ENCODE assay signal across 9 cellular contexts in genomic region chr16:72877374-72878028, GRCh38.
DNase-seq lines count a peak whose midpoint lies in the region; ATAC-seq and TF ChIP-seq lines count a peak whose summit lies in the region.
"Had no signal": no experiment of that assay in that cellular context is flagged by ENCODE, and none has a peak within 500 bp of the region (broad histone marks: within the 10 kb centered on the region; RNA-seq: fewer than 3 reads in every experiment).

No MANE protein-coding gene starts in this region.

- H2BK5ac ChIP-seq in mesenchymal stem cell (ENCODE audit: low read depth, low read length, poor library complexity, severe bottlenecking): no peak overlapping the region

- peak overlapping the region; percentile 81 for H2BK120ac ChIP-seq in mesenchymal stem cell (ENCODE audit: low read depth, low read length)

- TF ChIP-seq CTCF in chondrocyte (IDR thresholded peaks at IDR 0.05) (no peak), dorsolateral prefrontal cortex (IDR thresholded peaks at IDR 0.05 in 54 of 56, conservative IDR thresholded peaks at IDR 0.05 in 2 of 56; ENCODE audit: low read depth in 1 of 56, partially characterized antibody in 56 of 56) (no peak)

- H4K8ac ChIP-seq in mesenchymal stem cell (ENCODE audit: low read length): peak overlapping the region; percentile 59

- peak overlapping the region; percentile 78 for H4K91ac ChIP-seq in mesenchymal stem cell (ENCODE audit: low read length)

- intact Hi-C loops in dorsolateral prefrontal cortex (cut with DNase I): no loop called here

- peak overlapping the region; percentile 92 to 97 for H2BK12ac ChIP-seq in mesenchymal stem cell (ENCODE audit: low read length in 2 of 2)

- H3K9me3 Mint-ChIP-seq in chondrocyte (ENCODE audit: low read depth): no peaks in the 10 kb centered on the region
- no peaks in the 10 kb centered on the region for H3K9me3 Mint-ChIP-seq in activated CD8-positive, alpha-beta memory T cell treated with anti-CD3 and anti-CD28 coated beads, Interleukin-2, amount 10 ng/mL, durations not matched to agents 7 days and 5 days (ENCODE audit: low read depth)

- peaks cover 15% of the 10 kb centered on the region for H3K79me1 ChIP-seq in mesenchymal stem cell (replicated peaks; ENCODE audit: low read length, poor library complexity, severe bottlenecking)

- peak overlapping the region; percentile 44 for H3K27ac ChIP-seq in KOPT-K1 (ENCODE audit: low read depth, low read length, poor library complexity, severe bottlenecking)
- H3K27ac ChIP-seq in mesenchymal stem cell (ENCODE audit: low read length, poor library complexity, severe bottlenecking): peak overlapping the region; percentile 19
- peak overlapping the region in 11 of 59 donors; percentile 3 to 63 (median 28) for H3K27ac ChIP-seq in dorsolateral prefrontal cortex
- H3K27ac ChIP-seq: VCaP had no signal

- H3K27me3 ChIP-seq in mesenchymal stem cell (ENCODE audit: control insufficient read depth in 1 of 2, insufficient read depth in 1 of 2, low read length in 2 of 2) (no peaks in the 10 kb centered on the region), dorsolateral prefrontal cortex (no peaks in the 10 kb centered on the region)

- no peaks in the 10 kb centered on the region for H3K27me3 Mint-ChIP-seq in chondrocyte (ENCODE audit: low read depth)
- peaks cover 4% of the 10 kb centered on the region for H3K27me3 Mint-ChIP-seq in activated CD8-positive, alpha-beta memory T cell treated with anti-CD3 and anti-CD28 coated beads, Interleukin-2, amount 10 ng/mL, durations not matched to agents 7 days and 5 days

- WGBS in mesenchymal stem cell: 3% methylated on average over 12 of the region's 12 CpGs

- peak overlapping the region; percentile 99 for H3K27ac Mint-ChIP-seq in chondrocyte (ENCODE audit: unreplicated experiment)
- H3K27ac Mint-ChIP-seq in activated CD8-positive, alpha-beta memory T cell treated with anti-CD3 and anti-CD28 coated beads, Interleukin-2, amount 10 ng/mL, durations not matched to agents 7 days and 5 days: no peak overlapping the region

- H2BK15ac ChIP-seq in mesenchymal stem cell (ENCODE audit: low read depth, poor library complexity, severe bottlenecking): peak overlapping the region; percentile 74

- H3K36me3 ChIP-seq in KOPT-K1 (ENCODE audit: insufficient read depth, low read length) (no peaks in the 10 kb centered on the region), mesenchymal stem cell (ENCODE audit: control insufficient read depth in 1 of 2, insufficient read depth in 2 of 2, low read depth in 1 of 2, low read length in 2 of 2) (no peaks in the 10 kb centered on the region)

- peaks cover 10% of the 10 kb centered on the region for H3K36me3 Mint-ChIP-seq in chondrocyte (ENCODE audit: low read depth)
- H3K36me3 Mint-ChIP-seq in activated CD8-positive, alpha-beta memory T cell treated with anti-CD3 and anti-CD28 coated beads, Interleukin-2, amount 10 ng/mL, durations not matched to agents 7 days and 5 days: no peaks in the 10 kb centered on the region

- H3K4me1 Mint-ChIP-seq in chondrocyte (ENCODE audit: low read depth): peaks cover 85% of the 10 kb centered on the region
- H3K4me1 Mint-ChIP-seq in activated CD8-positive, alpha-beta memory T cell treated with anti-CD3 and anti-CD28 coated beads, Interleukin-2, amount 10 ng/mL, durations not matched to agents 7 days and 5 days: peaks cover 14% of the 10 kb centered on the region

- H3K9ac ChIP-seq in mesenchymal stem cell (ENCODE audit: low read length): peak overlapping the region; percentile 48

- peak overlapping the region; percentile 50 to 84 for H3K18ac ChIP-seq in mesenchymal stem cell (ENCODE audit: low read depth in 1 of 2, low read length in 2 of 2)

- H3K4me3 ChIP-seq in mesenchymal stem cell (ENCODE audit: insufficient read depth in 1 of 2, low read depth in 1 of 2, low read length in 2 of 2) (no peak overlapping the region), dorsolateral prefrontal cortex (no peak overlapping the region)

- no peak overlapping the region for H3K4me2 ChIP-seq in mesenchymal stem cell (ENCODE audit: low read length, poor library complexity, severe bottlenecking)

- peak overlapping the region in 1 of 2 experiments; percentile 57 for H3K14ac ChIP-seq in mesenchymal stem cell (ENCODE audit: low read length in 2 of 2)

- H2AFZ ChIP-seq in mesenchymal stem cell (ENCODE audit: low read depth, low read length): no peak overlapping the region

- peak; percentile 74 for DNase-seq in AG08396 (ENCODE audit: low spot score)
- no peak for DNase-seq in chondrocyte (ENCODE audit: low spot score)
- DNase-seq in mesenchymal stem cell: peak; percentile 95
- DNase-seq in NCI-H1694 treated with DMSO at 0.1 percent for 48 hours (lab: John Stamatoyannopoulos, UW): no peak
- no peak for DNase-seq in dorsolateral prefrontal cortex
- no peak for DNase-seq in activated CD8-positive, alpha-beta memory T cell treated with anti-CD3 and anti-CD28 coated beads, Interleukin-2, amount 10 ng/mL, durations not matched to agents 7 days and 5 days

- CTCF ChIA-PET in activated CD8-positive, alpha-beta memory T cell treated with anti-CD3 and anti-CD28 coated beads, Interleukin-2, amount 10 ng/mL, durations not matched to agents 7 days and 5 days (lab: Charles Lee): no interaction called here

- no peak for ATAC-seq in activated CD8-positive, alpha-beta memory T cell treated with anti-CD3 and anti-CD28 coated beads, Interleukin-2, amount 10 ng/mL, durations not matched to agents 7 days and 5 days
- ATAC-seq in GM21786 (IDR thresholded peaks at IDR 0.05; ENCODE audit: unreplicated experiment): no peak

- H3K4me1 ChIP-seq in mesenchymal stem cell (ENCODE audit: control insufficient read depth, insufficient read depth, low read depth, low read length): peaks cover 11% of the 10 kb centered on the region

- peak overlapping the region; percentile 50 for H3K4me3 Mint-ChIP-seq in chondrocyte (ENCODE audit: unreplicated experiment)
- no peak overlapping the region for H3K4me3 Mint-ChIP-seq in activated CD8-positive, alpha-beta memory T cell treated with anti-CD3 and anti-CD28 coated beads, Interleukin-2, amount 10 ng/mL, durations not matched to agents 7 days and 5 days

- H2AK5ac ChIP-seq in mesenchymal stem cell (ENCODE audit: low read length, severe bottlenecking): peak overlapping the region; percentile 17

- H3K4ac ChIP-seq in mesenchymal stem cell (ENCODE audit: low read depth in 1 of 2, low read length in 2 of 2): peak overlapping the region; percentile 41 to 76

- H3K23ac ChIP-seq in mesenchymal stem cell (ENCODE audit: low read length in 2 of 2): peak overlapping the region in 1 of 2 experiments; percentile 46

- H3K9me3 ChIP-seq in KOPT-K1 (ENCODE audit: insufficient read depth, low read length, poor library complexity, severe bottlenecking): no peaks in the 10 kb centered on the region
- H3K9me3 ChIP-seq in mesenchymal stem cell (ENCODE audit: control insufficient read depth, low read length): no peaks in the 10 kb centered on the region

Comparison
In these comparisons a context has a peak if more than half of its experiments do, and no peak if none do; other contexts are left out.
1. DNase-seq: peak in AG08396 (single experiment) and mesenchymal stem cell (single experiment); none in chondrocyte (single experiment), NCI-H1694 treated with DMSO at 0.1 percent for 48 hours (single experiment), dorsolateral prefrontal cortex (0 of 10) and activated CD8-positive, alpha-beta memory T cell treated with anti-CD3 and anti-CD28 coated beads, Interleukin-2, amount 10 ng/mL, durations not matched to agents 7 days and 5 days (single experiment).